In genomic region chr1:229508823-229509337, GRCh38 we compare ENCODE assay signal across 8 cellular contexts. TPM values are rescaled to one million over a fixed set of nuclear protein-coding genes. Genes with fewer than 3 reads are reported as not detected.
DNase-seq lines count a peak whose midpoint lies in the region; ATAC-seq and TF ChIP-seq lines count a peak whose summit lies in the region.

No MANE protein-coding gene starts in this region.

- H3K23ac ChIP-seq in IMR-90 (ENCODE audit: low read depth, low read length): peak overlapping the region; percentile 94

- CTCF ChIA-PET in IMR-90 (lab: Yijun Ruan, JAX): no interaction called here

- H4K91ac ChIP-seq in IMR-90 (ENCODE audit: insufficient read depth, low read depth, low read length): peak overlapping the region; percentile 94

- H3K36me3 ChIP-seq in IMR-90 (ENCODE audit: control insufficient read depth, insufficient read depth, low read length): no peaks in the 10 kb centered on the region
- peaks cover 0 to 14% (median 0%) of the 10 kb centered on the region in 3 donors for H3K36me3 ChIP-seq in tibial nerve

- no peak for TF ChIP-seq EP300 in tibial nerve (IDR thresholded peaks at IDR 0.05)

- intact Hi-C loops in IMR-90 (cut with micrococcal nuclease): no loop called here

- peak overlapping the region; percentile 93 for H3K4ac ChIP-seq in IMR-90 (ENCODE audit: low read depth, low read length)

- ATAC-seq in IMR-90 (ENCODE audit: low read depth): no peak
- peak; percentile 1 for ATAC-seq in left lobe of liver
- ATAC-seq in GM21360 (IDR thresholded peaks at IDR 0.05; ENCODE audit: unreplicated experiment): no peak

- BruUV-seq in IMR-90 (replicated peaks; lab: Mats Ljungman, UMichigan): TSS peak; percentile 99

- peaks cover 9% of the 10 kb centered on the region for H3K9me1 ChIP-seq in IMR-90 (ENCODE audit: insufficient read depth, low read length)

- peak overlapping the region; percentile 78 for H2AK5ac ChIP-seq in IMR-90 (ENCODE audit: low read depth, low read length)

- no peak for TF ChIP-seq RAD21 in IMR-90 (IDR thresholded peaks at IDR 0.05; ENCODE audit: low read length)

- DNase-seq in AG10803 (ENCODE audit: low read depth) (no peak), IMR-90 (no peak), astrocyte of the spinal cord (ENCODE audit: low read depth, low spot score) (no peak), left lobe of liver (ENCODE audit: low spot score) (no peak), tibial nerve (ENCODE audit: low spot score in 2 of 2) (no peak), COLO668 (lab: John Stamatoyannopoulos, UW; ENCODE audit: unreplicated experiment) (no peak), GOT3 (lab: John Stamatoyannopoulos, UW) (no peak)

- peak overlapping the region; percentile 98 for H3K9ac ChIP-seq in IMR-90 (ENCODE audit: low read depth, low read length)

- no peaks in the 10 kb centered on the region for H3K9me3 ChIP-seq in IMR-90 (ENCODE audit: control insufficient read depth, insufficient read depth, low read length)
- H3K9me3 ChIP-seq in tibial nerve: no peaks in the 10 kb centered on the region

- H3K14ac ChIP-seq in IMR-90 (replicated peaks; ENCODE audit: low read depth, low read length): peak overlapping the region; percentile 97

- H3K4me2 ChIP-seq in IMR-90 (ENCODE audit: low read depth, low read length): peak overlapping the region; percentile 91

- peak overlapping the region; percentile 86 for H2AK9ac ChIP-seq in IMR-90 (replicated peaks; ENCODE audit: low read depth, low read length, poor library complexity)

- H3K4me3 ChIP-seq in AG10803 (ENCODE audit: low read length): peak overlapping the region; percentile 93
- peak overlapping the region; percentile 77 for H3K4me3 ChIP-seq in IMR-90 (ENCODE audit: insufficient read depth, low read depth, low read length)
- H3K4me3 ChIP-seq in astrocyte of the spinal cord (ENCODE audit: low read depth, low read length): peak overlapping the region; percentile 76
- H3K4me3 ChIP-seq in tibial nerve: peak overlapping the region; percentile 66 to 98 (median 94)

- TF ChIP-seq POLR2A in IMR-90 (IDR thresholded peaks at IDR 0.05; ENCODE audit: low read depth, low read length): no peak
- TF ChIP-seq POLR2A in tibial nerve (IDR thresholded peaks at IDR 0.05): no peak

- in situ Hi-C loops in IMR-90 (cut with MboI; ENCODE audit: low sequenced_read_pairs) (no loop called here), astrocyte of the spinal cord (cut with HindIII; ENCODE audit: low sequenced_read_pairs) (no loop called here)

- H3K79me1 ChIP-seq in IMR-90 (ENCODE audit: low read depth in 1 of 2, low read length in 2 of 2): peaks cover 10 to 26% of the 10 kb centered on the region in 2 experiments

- peak overlapping the region; percentile 93 for H2AFZ ChIP-seq in IMR-90 (replicated peaks; ENCODE audit: low read length, poor library complexity)

- peak overlapping the region; percentile 89 for H3K18ac ChIP-seq in IMR-90 (ENCODE audit: low read depth, low read length)

- 100% methylated on average over 1 of the region's 7 CpGs; no CpG with 5 or more reads in 1 of the 2 experiments for WGBS in IMR-90 (ENCODE audit: extremely low coverage in 2 of 2, insufficient read length in 1 of 2), 2 experiments
- 74 to 81% methylated on average over 7 of the region's 7 CpGs for WGBS in tibial nerve, 2 donors

- H3K27ac ChIP-seq in IMR-90 (ENCODE audit: insufficient read depth, low read length): peak overlapping the region; percentile 95
- H3K27ac ChIP-seq in tibial nerve: peak overlapping the region; percentile 94 to 98 (median 97)

- H3K56ac ChIP-seq in IMR-90 (ENCODE audit: extremely low read depth, insufficient read depth, low read length): peak overlapping the region; percentile 99; the same call in 1 of the 2 replicates

- H2BK15ac ChIP-seq in IMR-90 (ENCODE audit: low read depth, low read length): 0 out of 3 replicates have a peak overlapping the region, but pooled peaks have one; percentile 73

- H4K20me1 ChIP-seq in IMR-90 (ENCODE audit: insufficient read depth, low read length): no peaks in the 10 kb centered on the region

- peak overlapping the region; percentile 45; the same call in 1 of the 2 replicates for H2BK20ac ChIP-seq in IMR-90 (ENCODE audit: low read depth, low read length)

- H3K4me1 ChIP-seq in IMR-90 (ENCODE audit: control insufficient read depth, insufficient read depth, low read length): peaks cover 8% of the 10 kb centered on the region
- H3K4me1 ChIP-seq in tibial nerve: peaks cover 0 to 27% (median 9%) of the 10 kb centered on the region in 4 donors

- peak overlapping the region; percentile 99 for H4K8ac ChIP-seq in IMR-90 (ENCODE audit: low read depth in 2 of 2, low read length in 2 of 2)

- dilution Hi-C loops in IMR-90 (cut with HindIII; ENCODE audit: low sequenced_read_pairs, unreplicated experiment): no loop called here

- peak overlapping the region; percentile 89 for H2BK5ac ChIP-seq in IMR-90 (ENCODE audit: low read depth, low read length, poor library complexity, severe bottlenecking)

- H2BK120ac ChIP-seq in IMR-90 (ENCODE audit: low read depth, low read length): peak overlapping the region; percentile 90

- no peak for TF ChIP-seq CTCF in AG10803 (conservative IDR thresholded peaks at IDR 0.05; ENCODE audit: low read length)
- no peak for TF ChIP-seq CTCF in IMR-90 (conservative IDR thresholded peaks at IDR 0.05; ENCODE audit: low read depth, low read length)
- TF ChIP-seq CTCF in astrocyte of the spinal cord (IDR thresholded peaks at IDR 0.05; ENCODE audit: low read depth, low read length): no peak
- TF ChIP-seq CTCF in tibial nerve (IDR thresholded peaks at IDR 0.05): no peak

- H4K5ac ChIP-seq in IMR-90 (ENCODE audit: low read depth, low read length): peak overlapping the region; percentile 97

- H3K27me3 ChIP-seq in IMR-90 (ENCODE audit: control insufficient read depth, insufficient read depth, low read length) (no peaks in the 10 kb centered on the region), tibial nerve (no peaks in the 10 kb centered on the region)

- POLR2A ChIA-PET in IMR-90 (lab: Charles Lee; ENCODE audit: unreplicated experiment): no interaction called here

TF ChIP-seq in IMR-90, 13 proteins besides CTCF, POLR2A, EP300 and RAD21:
- no peak for TF ChIP-seq USF2 (IDR thresholded peaks at IDR 0.05; ENCODE audit: low read depth, low read length)
- no peak for TF ChIP-seq RCOR1 (IDR thresholded peaks at IDR 0.05; ENCODE audit: insufficient replicate concordance, low read length)
- TF ChIP-seq MXI1 (IDR thresholded peaks at IDR 0.05; ENCODE audit: borderline replicate concordance, low read depth, low read length): no peak
- TF ChIP-seq SMC3 (IDR thresholded peaks at IDR 0.05; ENCODE audit: low read depth, low read length): no peak
- TF ChIP-seq BHLHE40 (IDR thresholded peaks at IDR 0.05; ENCODE audit: low read depth, low read length): no peak
- TF ChIP-seq CEBPB (IDR thresholded peaks at IDR 0.05; ENCODE audit: low read depth, low read length): no peak
- no peak for TF ChIP-seq FOS (IDR thresholded peaks at IDR 0.05; ENCODE audit: low read depth, low read length)
- no peak for TF ChIP-seq ELK1 (IDR thresholded peaks at IDR 0.05; ENCODE audit: borderline replicate concordance, low read depth, low read length)
- no peak for TF ChIP-seq CHD1 (IDR thresholded peaks at IDR 0.05; ENCODE audit: low read depth, low read length)
- TF ChIP-seq NFE2L2 (IDR thresholded peaks at IDR 0.05; ENCODE audit: low read depth, low read length): no peak
- no peak for TF ChIP-seq RFX5 (IDR thresholded peaks at IDR 0.05; ENCODE audit: low read depth, low read length)
- TF ChIP-seq MAFK (IDR thresholded peaks at IDR 0.05; ENCODE audit: low read depth, low read length): no peak
- TF ChIP-seq MAZ (IDR thresholded peaks at IDR 0.05; ENCODE audit: borderline replicate concordance, low read depth, low read length): no peak

RNA-seq across cellular contexts. Expression of gene NUP133, which starts 0.7 kb away (rescaled TPM):
- 30.5 and 33.1 TPM in 2 replicates for total RNA-seq in IMR-90 (2012; rRNA removed)
- polyA plus RNA-seq in IMR-90 (2012; rRNA removed): 13.4 and 14.1 TPM in 2 replicates
- 5.1 and 6.9 TPM in 2 replicates for polyA plus RNA-seq in IMR-90 (2012; cell fraction: cytosol; rRNA removed)
- 7.2 and 14.1 TPM in 2 replicates for polyA plus RNA-seq in IMR-90 (2012; cell fraction: nucleus; rRNA removed; ENCODE audit: low replicate concordance)
- total RNA-seq in left lobe of liver: 12.1 TPM
- 10 to 100 TPM; 24.9 to 56.1 (median 43.2) TPM for total RNA-seq in tibial nerve

RNA-seq across cellular contexts. Expression of gene ABCB10, which starts 49.6 kb away (rescaled TPM):
- total RNA-seq in IMR-90 (2012; rRNA removed) (10.9 and 13.3 TPM in 2 replicates), left lobe of liver (16.4 TPM), tibial nerve (10 to 100 TPM; 24.7 to 39.1 (median 27.2) TPM)
- polyA plus RNA-seq in IMR-90 (2012; rRNA removed): 5.9 and 6.5 TPM in 2 replicates
- 2.0 and 2.4 TPM in 2 replicates for polyA plus RNA-seq in IMR-90 (2012; cell fraction: cytosol; rRNA removed)
- polyA plus RNA-seq in IMR-90 (2012; cell fraction: nucleus; rRNA removed; ENCODE audit: low replicate concordance): 2.4 and 5.4 TPM in 2 replicates
